9 cellular contexts compared by ENCODE assay signal in the genomic region with DNA sequence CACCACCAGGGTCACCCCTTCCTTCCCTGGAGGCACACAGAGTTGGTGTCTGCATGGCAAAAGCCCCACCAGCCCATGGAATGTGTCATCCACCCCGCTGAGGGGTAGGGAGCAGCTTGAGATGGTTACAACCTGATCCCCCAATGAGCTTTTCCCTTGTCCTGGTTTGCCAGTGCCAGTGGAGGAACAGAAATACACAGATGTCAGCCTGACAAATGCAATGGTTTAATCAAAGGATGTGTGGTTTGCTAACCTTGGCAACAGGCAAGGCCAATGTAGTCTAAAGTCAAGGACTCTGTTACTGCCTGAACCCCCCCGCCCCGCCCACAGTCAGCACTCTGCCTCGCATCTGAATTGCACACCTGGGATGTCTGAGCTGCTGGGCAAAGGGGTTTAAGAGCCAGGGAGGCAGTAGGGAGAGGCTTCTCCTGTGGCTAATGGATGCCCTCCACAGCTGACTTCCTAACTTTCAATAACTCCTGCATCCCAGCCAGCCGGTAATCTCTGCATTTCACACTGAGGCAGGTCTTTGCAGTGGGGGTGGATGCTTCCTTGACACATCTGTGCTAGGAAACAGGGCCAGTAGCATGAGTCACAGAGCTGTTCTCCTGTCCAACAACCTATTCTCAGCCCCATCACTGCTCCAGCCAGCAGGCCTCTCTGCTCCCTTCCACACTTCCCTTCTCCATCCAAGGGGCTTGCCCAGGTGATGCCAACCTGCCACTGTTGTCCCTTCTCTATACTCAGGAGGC.
DNase-seq lines count a peak whose midpoint lies in the region; ATAC-seq, FAIRE-seq and TF ChIP-seq lines count a peak whose summit lies in the region.
"Had no signal": no experiment of that assay in that cellular context is flagged by ENCODE, and none has a peak within 500 bp of the region (broad histone marks: within the 10 kb centered on the region; RNA-seq: fewer than 3 reads in every experiment).

No MANE protein-coding gene starts in this region.

- POLR2A ChIA-PET in AG04450 (lab: Yijun Ruan, JAX): interaction anchor here (1.0 kb wide), 1 partner anchor 19 kb away, joined by 3 read pairs; no protein-coding TSS in a partner anchor

- H3K4me1 ChIP-seq in heart right ventricle: peaks cover 0 to 46% (median 0%) of the 10 kb centered on the region in 9 donors
- no peaks in the 10 kb centered on the region for H3K4me1 ChIP-seq in small intestine (ENCODE audit: control insufficient read depth in 2 of 2, insufficient read depth in 1 of 2, low read depth in 1 of 2, low read length in 1 of 2)

- intact Hi-C loops in heart right ventricle (cut with DNase I): no loop called here

- H3K4me3 ChIP-seq in AG04450 (ENCODE audit: low read depth, low read length) (no peak overlapping the region), heart right ventricle (no peak overlapping the region), small intestine (ENCODE audit: low read depth in 1 of 2, low read length in 2 of 2) (no peak overlapping the region)

- H3K27me3 ChIP-seq in AG04450 (ENCODE audit: control insufficient read depth, insufficient read depth, low read length) (no peaks in the 10 kb centered on the region), heart right ventricle (peaks cover 0 to 3% (median 0%) of the 10 kb centered on the region in 7 donors), small intestine (ENCODE audit: control insufficient read depth in 2 of 2, insufficient read depth in 2 of 2, low read length in 2 of 2) (no peaks in the 10 kb centered on the region)

- 72 to 80% methylated on average over 5 of the region's 5 CpGs for WGBS in heart right ventricle, 2 donors
- whole genome bisulfite sequencing in small intestine, 3 donors: 75 to 80% (median 78%) methylated on average over 5 of the region's 5 CpGs

- no peaks in the 10 kb centered on the region for H3K36me3 ChIP-seq in heart right ventricle
- no peaks in the 10 kb centered on the region for H3K36me3 ChIP-seq in small intestine (ENCODE audit: control insufficient read depth in 2 of 2, insufficient read depth in 2 of 2, low read length in 2 of 2)

- TF ChIP-seq CTCF in AG04450 (IDR thresholded peaks at IDR 0.05; ENCODE audit: low read depth, low read length) (no peak), heart right ventricle (IDR thresholded peaks at IDR 0.05) (no peak)

- H3K27ac ChIP-seq in AG04450 (ENCODE audit: low read depth, low read length) (peak overlapping the region; percentile 65), heart right ventricle (no peak overlapping the region), small intestine (ENCODE audit: low read depth in 1 of 2, low read length in 1 of 2) (no peak overlapping the region)

- H3K9me3 ChIP-seq in AG04450 (ENCODE audit: control insufficient read depth, insufficient read depth, low read length) (no peaks in the 10 kb centered on the region), heart right ventricle (no peaks in the 10 kb centered on the region), small intestine (ENCODE audit: control insufficient read depth, low read depth) (no peaks in the 10 kb centered on the region)

- DNase-seq in AG04450 (ENCODE audit: low read depth, low spot score) (peak; percentile 38), NCI-H226 (peak; percentile 65), heart right ventricle (peak in 1 of 2 donors; percentile 24), small intestine (no peak), ureter (ENCODE audit: low spot score) (no peak), RPMI8226 (no peak)
- no peak for DNase-seq in stimulated activated CD4-positive, alpha-beta T cell treated with anti-CD3 and anti-CD28 coated beads, Interleukin-2, amount 100 ng/mL, for 24 hours
- DNase-seq: activated CD4-positive, alpha-beta T cell treated with anti-CD3 and anti-CD28 coated beads, Interleukin-2, amount 50 U/mL, for 48 hours had no signal

- no peak for FAIRE-seq in small intestine (lab: Jason Lieb, UNC)

- CTCF ChIA-PET in AG04450 (lab: Charles Lee): interaction anchor here (1.0 to 2.6 kb wide), 4 partner anchors 12 to 233 kb away, joined by 3 to 10 read pairs (median 6); no protein-coding TSS in a partner anchor

- ATAC-seq in GM21526 (IDR thresholded peaks at IDR 0.05; ENCODE audit: low FRiP score, unreplicated experiment): peak; percentile 25
- peak; percentile 52 to 94 (median 80) for ATAC-seq in heart right ventricle

Comparison
In these comparisons a context has a peak if more than half of its experiments do, and no peak if none do; other contexts are left out.
1. DNase-seq: peak in AG04450 (single experiment) and NCI-H226 (single experiment); none in stimulated activated CD4-positive, alpha-beta T cell treated with anti-CD3 and anti-CD28 coated beads, Interleukin-2, amount 100 ng/mL, for 24 hours (0 of 2), small intestine (single experiment), ureter (single experiment) and RPMI8226 (single experiment).